Comparison of ENCODE assay signal across 8 cellular contexts in genomic region chr1:26431979-26432695, GRCh38. TPM values are rescaled to one million over a fixed set of nuclear protein-coding genes. Genes with fewer than 3 reads are reported as not detected.
DNase-seq lines count a peak whose midpoint lies in the region; ATAC-seq and TF ChIP-seq lines count a peak whose summit lies in the region.

A gene with protein sequence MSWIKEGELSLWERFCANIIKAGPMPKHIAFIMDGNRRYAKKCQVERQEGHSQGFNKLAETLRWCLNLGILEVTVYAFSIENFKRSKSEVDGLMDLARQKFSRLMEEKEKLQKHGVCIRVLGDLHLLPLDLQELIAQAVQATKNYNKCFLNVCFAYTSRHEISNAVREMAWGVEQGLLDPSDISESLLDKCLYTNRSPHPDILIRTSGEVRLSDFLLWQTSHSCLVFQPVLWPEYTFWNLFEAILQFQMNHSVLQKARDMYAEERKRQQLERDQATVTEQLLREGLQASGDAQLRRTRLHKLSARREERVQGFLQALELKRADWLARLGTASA (plus strand): TSS chr1:26432321. CDS start chr1:26432946, 625 bp downstream.

- H3K4me3 ChIP-seq in neutrophil (ENCODE audit: low read depth in 1 of 2, low read length in 1 of 2) = peak within 1 kb of the TSS; percentile 80 to 83

- in situ Hi-C loops in SK-MEL-5 (cut with HindIII; ENCODE audit: low pct_unique_long_range_greater_than_20kb, low sequenced_read_pairs) = no loop called here

- H3K36me3 ChIP-seq in neutrophil = peaks cover 7% of the 10 kb centered on the region

- ATAC-seq in foreskin keratinocyte = peak; percentile 92

- CTCF ChIA-PET in HEK293T (lab: Yijun Ruan, JAX) = interaction anchor here (0.6 to 2.4 kb wide), 2 partner anchors 13 to 15 kb away, joined by 3 to 14 read pairs; no protein-coding TSS in a partner anchor

- TF ChIP-seq CTCF in foreskin keratinocyte (conservative IDR thresholded peaks at IDR 0.05) = no peak
- peak; percentile 46 for TF ChIP-seq CTCF in neutrophil (IDR thresholded peaks at IDR 0.05)

- POLR2A ChIA-PET in HEK293T (lab: Yijun Ruan, JAX) = interaction anchor here (0.8 to 3.8 kb wide), 17 partner anchors 8 to 397 kb away, joined by 3 to 27 read pairs (median 4); partner anchors contain the start of gene HMGN2

- H3K9me3 ChIP-seq in neutrophil = no peaks in the 10 kb centered on the region

- H3K27me3 ChIP-seq in foreskin keratinocyte (no peaks in the 10 kb centered on the region), neutrophil (peaks cover 6% of the 10 kb centered on the region)

- H3K27ac ChIP-seq in foreskin keratinocyte (peak within 1 kb of the TSS; percentile 55), neutrophil (peak within 1 kb of the TSS; percentile 83), substantia nigra (ENCODE audit: low read depth, low read length, poor library complexity, severe bottlenecking) (peak within 1 kb of the TSS; percentile 82)

- DNase-seq in GF-D8 (lab: John Stamatoyannopoulos, UW) (peak; percentile 95), HEK293T (ENCODE audit: extremely low spot score) (peak; percentile 99), MV-4-11 (lab: John Stamatoyannopoulos, UW) (peak; percentile 98), SK-MEL-5 (ENCODE audit: low read depth, low spot score) (peak; percentile 97), foreskin keratinocyte (peak; percentile 92 to 95), substantia nigra (lab: John Stamatoyannopoulos, UW) (peak; percentile 91 to 100 (median 97))
- peak; percentile 99 for DNase-seq in activated naive CD4-positive, alpha-beta T cell treated with Interleukin-2 at 50 U/mL for 16 hours

- H3K4me1 ChIP-seq in foreskin keratinocyte = peaks cover 6% of the 10 kb centered on the region
- H3K4me1 ChIP-seq in neutrophil (ENCODE audit: control insufficient read depth in 1 of 2, insufficient read depth in 1 of 2, low read depth in 1 of 2, low read length in 1 of 2) = peaks cover 16 to 30% of the 10 kb centered on the region in 2 experiments

TF ChIP-seq in HEK293T, 16 proteins besides CTCF, POLR2A, EP300 and RAD21:
- TF ChIP-seq TARDBP (IDR thresholded peaks at IDR 0.05) (peak; percentile 97), SP1 (IDR thresholded peaks at IDR 0.05) (peak; percentile 50; the same call in 1 of the 2 replicates), FOXA1 (IDR thresholded peaks at IDR 0.05) (no peak), BHLHE40 (IDR thresholded peaks at IDR 0.05; ENCODE audit: borderline replicate concordance) (no peak), CTBP1 (IDR thresholded peaks at IDR 0.05; ENCODE audit: borderline replicate concordance) (no peak), PKNOX1 (IDR thresholded peaks at IDR 0.05) (peak; percentile 74), ELF4 (IDR thresholded peaks at IDR 0.05) (peak; percentile 60), L3MBTL2 (conservative IDR thresholded peaks at IDR 0.05) (peak; percentile 100)
TF ChIP-seq in HEK293T: peak in this region for 5.

RNA-seq across cellular contexts. Expression of the gene that starts here (rescaled TPM):
- 32.7 and 35.4 TPM in 2 replicates for total RNA-seq in SK-MEL-5 (2014; rRNA removed; shearing (Covaris generic))
- polyA plus RNA-seq in SK-MEL-5 (2015; cell fraction: cytosol; rRNA removed) = 34.4 and 37.5 TPM in 2 replicates
- 137 and 149 TPM in 2 replicates for polyA plus RNA-seq in SK-MEL-5 (2015; cell fraction: nucleus; rRNA removed)
- total RNA-seq in foreskin keratinocyte = 30.0 and 38.0 TPM in 2 replicates
- polyA plus RNA-seq in foreskin keratinocyte = 28.6 and 28.8 TPM in 2 replicates

Comparison
In these comparisons a context has a peak if more than half of its experiments do, and no peak if none do; other contexts are left out.
1. Peak in every context shown above with its lines: DNase-seq, ATAC-seq, H3K4me3 ChIP-seq and H3K27ac ChIP-seq.